Comparison of ENCODE assay signal across 12 cellular contexts in genomic region chr3:16658004-16658932, GRCh38. TPM values are rescaled to one million over a fixed set of nuclear protein-coding genes. Genes with fewer than 3 reads are reported as not detected.
DNase-seq lines count a peak whose midpoint lies in the region; ATAC-seq, FAIRE-seq and TF ChIP-seq lines count a peak whose summit lies in the region.
"Had no signal": no experiment of that assay in that cellular context is flagged by ENCODE, and none has a peak within 500 bp of the region (broad histone marks: within the 10 kb centered on the region; RNA-seq: fewer than 3 reads in every experiment).

No MANE protein-coding gene starts in this region.

- POLR2A ChIA-PET in H1 (lab: Charles Lee; ENCODE audit: partially characterized antibody) = interaction anchor here (0.6 to 4.1 kb wide), 11 partner anchors 13 to 131 kb away, joined by 3 to 30 read pairs (median 5); no protein-coding TSS in a partner anchor

- peak; percentile 50 to 55 for TF ChIP-seq RAD21 in H1 (IDR thresholded peaks at IDR 0.05 in 1 of 2, conservative IDR thresholded peaks at IDR 0.05 in 1 of 2; ENCODE audit: low read depth in 2 of 2, low read length in 2 of 2)

- H2AFZ ChIP-seq in H1 (ENCODE audit: low read length) = no peak overlapping the region

- no peak overlapping the region for H3K23ac ChIP-seq in H1 (ENCODE audit: insufficient read length)

- H3K9me3 ChIP-seq in right atrium auricular region = peaks cover 0 to 10% of the 10 kb centered on the region in 2 donors
- peaks cover 3 to 15% of the 10 kb centered on the region in 2 experiments; a peak in 2 of 4 replicates for H3K9me3 ChIP-seq in H1 (ENCODE audit: insufficient read depth in 2 of 2, low read depth in 1 of 2, low read length in 1 of 2)
- no peaks in the 10 kb centered on the region for H3K9me3 ChIP-seq in esophagus muscularis mucosa
- H3K9me3 ChIP-seq in vagina = no peaks in the 10 kb centered on the region

- H3K4me1 ChIP-seq in right atrium auricular region (no peaks in the 10 kb centered on the region), H1 (replicated peaks in 1 of 4; ENCODE audit: control insufficient read depth in 3 of 4, insufficient read depth in 4 of 4, low read length in 3 of 4) (peaks cover 6 to 28% (median 12%) of the 10 kb centered on the region in 4 experiments; a peak in 6 of 7 replicates), esophagus muscularis mucosa (no peaks in the 10 kb centered on the region), vagina (no peaks in the 10 kb centered on the region)

- H3K56ac ChIP-seq in H1 (replicated peaks; ENCODE audit: insufficient read length, low read depth, low read length) = peak overlapping the region; percentile 5

- no peak overlapping the region for H3K9ac ChIP-seq in H1 (replicated peaks in 1 of 4; ENCODE audit: extremely low read depth in 1 of 4, low read depth in 3 of 4, low read length in 3 of 4)

- peak; percentile 31 to 44 for ATAC-seq in left cardiac atrium

- peak overlapping the region; percentile 85; the same call in 1 of the 2 replicates for H2AK5ac ChIP-seq in H1 (ENCODE audit: low read depth, low read length)

- no peak overlapping the region for H3K4me3 ChIP-seq in right atrium auricular region
- H3K4me3 ChIP-seq in H1 (ENCODE audit: extremely low read depth in 1 of 4, insufficient read depth in 2 of 4, low read depth in 3 of 4, low read length in 4 of 4) = peak overlapping the region in 1 of 4 experiments; percentile 28; a peak in 1 of 8 replicates
- no peak overlapping the region for H3K4me3 ChIP-seq in esophagus muscularis mucosa
- no peak overlapping the region for H3K4me3 ChIP-seq in vagina

- H3K36me3 ChIP-seq in right atrium auricular region (no peaks in the 10 kb centered on the region), H1 (ENCODE audit: control insufficient read depth in 2 of 4, insufficient read depth in 4 of 4, low read length in 3 of 4) (peaks cover 0 to 22% (median 9%) of the 10 kb centered on the region in 4 experiments; a peak in 4 of 8 replicates), esophagus muscularis mucosa (no peaks in the 10 kb centered on the region), vagina (no peaks in the 10 kb centered on the region)

- TF ChIP-seq POLR2A in H1 (IDR thresholded peaks at IDR 0.05; ENCODE audit: control extremely low read depth in 1 of 2, low read depth in 2 of 2, low read length in 2 of 2) = 0 out of 3 replicates have a peak, but pooled peaks of 1 of the 2 experiments have one; percentile 21
- no peak for TF ChIP-seq POLR2A in esophagus muscularis mucosa (IDR thresholded peaks at IDR 0.05; ENCODE audit: low read depth)
- TF ChIP-seq POLR2A in vagina (IDR thresholded peaks at IDR 0.05) = no peak

- no peaks in the 10 kb centered on the region for H3K23me2 ChIP-seq in H1 (ENCODE audit: low read depth, low read length)

- no peak overlapping the region for H4K8ac ChIP-seq in H1 (ENCODE audit: extremely low read depth, insufficient read depth, low read length)

- no peak overlapping the region for H3K27ac ChIP-seq in right atrium auricular region
- H3K27ac ChIP-seq in H1 (ENCODE audit: low read depth, low read length) = peak overlapping the region; percentile 80; the same call in 1 of the 2 replicates
- no peak overlapping the region for H3K27ac ChIP-seq in esophagus muscularis mucosa (replicated peaks in 1 of 4)
- H3K27ac ChIP-seq in vagina = no peak overlapping the region

- CTCF ChIA-PET in H1 (lab: Charles Lee; ENCODE audit: partially characterized antibody) = interaction anchor here (0.6 to 2.0 kb wide), 16 partner anchors 9 to 476 kb away, joined by 3 to 5 read pairs (median 4); no protein-coding TSS in a partner anchor

- H2BK12ac ChIP-seq in H1 (ENCODE audit: low read depth, low read length) = peak overlapping the region; percentile 96

- no peak overlapping the region for H2BK15ac ChIP-seq in H1 (ENCODE audit: low read length)

- no peaks in the 10 kb centered on the region for H4K20me1 ChIP-seq in H1 (replicated peaks in 1 of 2; ENCODE audit: control insufficient read depth in 1 of 2, insufficient read depth in 2 of 2, low read length in 2 of 2)

- peak overlapping the region; percentile 88 for H2BK120ac ChIP-seq in H1 (replicated peaks; ENCODE audit: low read depth, low read length)

- FAIRE-seq in H1 (lab: Jason Lieb, UNC) = peak; percentile 91
- FAIRE-seq: keratinocyte had no signal

- peak overlapping the region; percentile 84 for H3K18ac ChIP-seq in H1 (ENCODE audit: extremely low read depth, low read length)

- H3K79me2 ChIP-seq in H1 (ENCODE audit: control insufficient read depth in 1 of 2, insufficient read depth in 2 of 2, low read length in 2 of 2) = peaks cover 0 to 17% of the 10 kb centered on the region in 2 experiments; a peak in 3 of 4 replicates

- TF ChIP-seq EP300 in H1 (IDR thresholded peaks at IDR 0.05; ENCODE audit: borderline replicate concordance in 1 of 2, low read depth in 2 of 2, low read length in 2 of 2) = peak in 1 of 2 experiments; percentile 57; a peak in 1 of 3 replicates
- TF ChIP-seq EP300 in esophagus muscularis mucosa (IDR thresholded peaks at IDR 0.05) = no peak

- TF ChIP-seq CTCF in right atrium auricular region (IDR thresholded peaks at IDR 0.05) (peak in 1 of 2 donors; percentile 55), H1 (IDR thresholded peaks at IDR 0.05; ENCODE audit: control extremely low read depth in 1 of 3, insufficient read depth in 1 of 3, low read depth in 1 of 3, low read length in 3 of 3) (peak; percentile 6 to 50 (median 24); a peak in 3 of 4 replicates), esophagus muscularis mucosa (IDR thresholded peaks at IDR 0.05) (no peak), vagina (IDR thresholded peaks at IDR 0.05) (no peak)

- no peaks in the 10 kb centered on the region for H3K79me1 ChIP-seq in H1 (ENCODE audit: low read depth, low read length)

- peak overlapping the region; percentile 81; the same call in 1 of the 2 replicates for H2BK5ac ChIP-seq in H1 (ENCODE audit: low read depth, low read length)

- WGBS in H1 (ENCODE audit: extremely low coverage in 1 of 2, insufficient coverage in 1 of 2, insufficient read length in 1 of 2, insufficient replicate concordance in 2 of 2, low coverage in 1 of 2, low lambda C conversion rate in 2 of 2, missing lambda C conversion rate in 1 of 2), 2 experiments = 30% methylated on average over 8 of the region's 8 CpGs; no CpG with 5 or more reads in 1 of the 2 experiments
- WGBS in esophagus muscularis mucosa = 42% methylated on average over 8 of the region's 8 CpGs

- H3K27me3 ChIP-seq in right atrium auricular region (no peaks in the 10 kb centered on the region), H1 (replicated peaks in 1 of 4; ENCODE audit: control insufficient read depth in 3 of 4, extremely low read depth in 1 of 4, insufficient read depth in 3 of 4, low read length in 3 of 4) (no peaks in the 10 kb centered on the region), esophagus muscularis mucosa (no peaks in the 10 kb centered on the region), vagina (no peaks in the 10 kb centered on the region)

- H4K91ac ChIP-seq in H1 (replicated peaks; ENCODE audit: insufficient read length, low read length) = peak overlapping the region; percentile 45

- intact Hi-C loops in left cardiac atrium (cut with DNase I) = no loop called here
- intact Hi-C loops in esophagus muscularis mucosa (cut with DNase I) = no loop called here
- intact Hi-C loops in vagina (cut with DNase I) = no loop called here

- peak overlapping the region; percentile 90 for H2BK20ac ChIP-seq in H1 (ENCODE audit: low read length)

- H3K4me2 ChIP-seq in H1 (ENCODE audit: insufficient read depth in 1 of 2, low read depth in 2 of 2, low read length in 2 of 2) = peak overlapping the region; percentile 18 to 36; a peak in 2 of 4 replicates

- peak overlapping the region; percentile 82 for H3K4ac ChIP-seq in H1 (replicated peaks; ENCODE audit: insufficient read length, low read depth, low read length)

- DNase-seq in left cardiac atrium = no peak
- no peak for DNase-seq in right atrium auricular region (ENCODE audit: low spot score)
- peak; percentile 45 for DNase-seq in NCI-H524 treated with DMSO at 0.1 percent for 48 hours (lab: John Stamatoyannopoulos, UW)
- no peak for DNase-seq in H1 (ENCODE audit: low read depth in 1 of 2, low spot score in 2 of 2)
- no peak for DNase-seq in NCI-H2029 (lab: John Stamatoyannopoulos, UW)
- DNase-seq in esophagus muscularis mucosa (ENCODE audit: extremely low spot score) = no peak
- no peak for DNase-seq in NCI-H345 treated with DMSO at 0.1 percent for 48 hours (lab: John Stamatoyannopoulos, UW; ENCODE audit: unreplicated experiment)
- no peak for DNase-seq in vagina (ENCODE audit: extremely low spot score in 2 of 2)
- DNase-seq: NK-92 treated with Interleukin-12 subunit alpha and Interleukin-12 subunit beta, amount 100 ng/mL, for 24 hours; T1000 had no signal

- H4K5ac ChIP-seq in H1 (ENCODE audit: insufficient read length, low read depth, low read length) = peak overlapping the region; percentile 85

- no peak overlapping the region for H3K14ac ChIP-seq in H1 (ENCODE audit: insufficient read length)

TF ChIP-seq in H1, 55 proteins besides CTCF, POLR2A, EP300 and RAD21 (continues in another document):
- TF ChIP-seq SIX5 (IDR thresholded peaks at IDR 0.05; ENCODE audit: low read depth, low read length) (no peak), SP4 (IDR thresholded peaks at IDR 0.05; ENCODE audit: low read length) (peak; percentile 72; the same call in 1 of the 2 replicates), SUZ12 (IDR thresholded peaks at IDR 0.05; ENCODE audit: low read length) (no peak), TAF7 (optimal IDR thresholded peaks at IDR 0.05; ENCODE audit: borderline replicate concordance, low read depth, low read length) (peak; percentile 27), HDAC2 (IDR thresholded peaks at IDR 0.05; ENCODE audit: borderline replicate concordance in 1 of 2, low read depth in 2 of 2, low read length in 2 of 2) (0 out of 4 replicates have a peak, but pooled peaks have one; percentile 7 to 34)

RNA-seq across cellular contexts. Expression of gene DAZL, which starts 53.0 kb away (rescaled TPM):
- total RNA-seq in left cardiac atrium (not detected), right atrium auricular region (not detected), esophagus muscularis mucosa (not detected), vagina (not detected)
- total RNA-seq in H1 (2021; fragmentation: NEBNext Ultra II Directional; extraction: Animal tissue kit (Norgen Biotek cat#: 25700)) = 2.3 and 3.4 TPM in 2 replicates
- polyA plus RNA-seq in H1 (2011; rRNA removed) = 1.7 and 5.9 TPM in 2 replicates
- 3.1 TPM for polyA plus RNA-seq in H1 (2011; cell fraction: cytosol; rRNA removed)
- polyA plus RNA-seq in H1 (2011; cell fraction: nucleus; rRNA removed) = 3.0 TPM
- polyA plus RNA-seq in H1 (2012, experiment 1 of 2) = 3.9 to 8.2 TPM (median 5.4 TPM) in 4 replicates
- 0.31 TPM for polyA plus RNA-seq in H1 (2012, experiment 2 of 2)
- polyA plus RNA-seq in H1 (2013, experiment 1 of 2) = 1.2 TPM
- polyA plus RNA-seq in H1 (2013, experiment 2 of 2) = 1.6 TPM
- polyA minus RNA-seq in H1 (2011; rRNA and poly(A)+ RNA removed) = 5.1 and 9.7 TPM in 2 replicates
- 3.3 TPM for polyA minus RNA-seq in H1 (2011; cell fraction: cytosol; rRNA and poly(A)+ RNA removed)
- polyA minus RNA-seq in H1 (2011; cell fraction: nucleus; rRNA and poly(A)+ RNA removed) = 6.1 TPM
- polyA plus RNA-seq: IgD-negative memory B cell, keratinocyte had no signal

Comparison
In these comparisons a context has a peak if more than half of its experiments do, and no peak if none do; other contexts are left out.
1. CTCF ChIP-seq: peak in H1 (3 of 3); none in esophagus muscularis mucosa (0 of 3) and vagina (0 of 3).